ENCODE assay signal across 1 cellular context in genomic region chr17:18257268-18257681, GRCh38.
TF ChIP-seq lines count a peak whose summit lies in the region.

No MANE protein-coding gene starts in this region.

TF ChIP-seq in A549, 52 proteins besides CTCF, POLR2A, EP300 and RAD21 (continued from another document):
- TF ChIP-seq ELK1 (IDR thresholded peaks at IDR 0.05; ENCODE audit: low read depth, low read length) (no peak), JUN (IDR thresholded peaks at IDR 0.05) (no peak)
TF ChIP-seq in A549: peak in this region for 0.
